Comparison of ENCODE assay signal across 20 cellular contexts in the genomic region with DNA sequence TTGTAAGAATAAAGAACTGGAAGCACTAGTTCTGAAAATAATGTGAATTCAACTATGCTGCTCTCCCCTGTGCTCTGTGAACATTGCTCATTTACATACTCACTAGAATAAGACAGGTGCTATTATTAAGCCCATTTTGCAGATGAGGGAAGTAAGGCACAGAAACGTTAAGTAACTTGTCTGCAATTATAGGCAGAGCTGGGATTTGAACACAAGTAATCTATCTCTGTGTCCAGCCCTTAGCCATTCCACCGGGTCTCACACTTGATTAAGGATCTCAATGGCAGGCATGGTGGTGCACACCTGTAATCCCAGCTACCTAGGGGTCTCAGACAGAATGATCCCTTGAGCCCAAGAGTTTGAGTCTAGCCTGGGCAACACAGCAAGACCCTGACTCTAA.
A peak's percentile ranks its signal among the peaks of the same experiment; 100 is the strongest.
DNase-seq lines count a peak whose midpoint lies in the region; ATAC-seq, FAIRE-seq and TF ChIP-seq lines count a peak whose summit lies in the region.
"Had no signal": no experiment of that assay in that cellular context is flagged by ENCODE, and none has a peak within 500 bp of the region (broad histone marks: within the 10 kb centered on the region; RNA-seq: fewer than 3 reads in every experiment).

No MANE protein-coding gene starts in this region.

- no peak overlapping the region for H3K18ac ChIP-seq in IMR-90 (ENCODE audit: low read depth, low read length)

- intact Hi-C loops in IMR-90 (cut with micrococcal nuclease) (loop anchor here (10.0 kb wide), 1 partner anchor 189 kb away; no protein-coding TSS in a partner anchor), K562 (cut with micrococcal nuclease) (loop anchor here (5.0 kb wide), 1 partner anchor 237 kb away; no protein-coding TSS in a partner anchor)

- no peak overlapping the region for H2BK5ac ChIP-seq in IMR-90 (ENCODE audit: low read depth, low read length, poor library complexity, severe bottlenecking)

- H3K36me3 ChIP-seq in IMR-90 (ENCODE audit: control insufficient read depth, insufficient read depth, low read length): no peaks in the 10 kb centered on the region
- H3K36me3 ChIP-seq in K562 (ENCODE audit: control insufficient read depth, insufficient read depth, low read length): no peaks in the 10 kb centered on the region
- no peaks in the 10 kb centered on the region for H3K36me3 ChIP-seq in neural progenitor cell

- dilution Hi-C loops in IMR-90 (cut with HindIII; ENCODE audit: low sequenced_read_pairs, unreplicated experiment): no loop called here

- H3K9me3 Mint-ChIP-seq in stimulated activated memory B cell treated with anti-CD40 and anti-IgM and Interleukin-4, amounts not matched to agents 10 μg/mL and 1 μg/mL and 100 μg/mL, for 72 hours: no peaks in the 10 kb centered on the region
- H3K9me3 Mint-ChIP-seq in activated naive CD8-positive, alpha-beta T cell treated with anti-CD3 and anti-CD28 coated beads, Interleukin-2, amount 50 U/mL, for 24 hours: peaks cover 6% of the 10 kb centered on the region
- H3K9me3 Mint-ChIP-seq in neural progenitor cell: peaks cover 10% of the 10 kb centered on the region

- CTCF ChIA-PET in A549 (lab: Yijun Ruan, JAX): interaction anchor here (1.1 to 1.6 kb wide), 2 partner anchors 35 to 44 kb away, joined by 3 read pairs; no protein-coding TSS in a partner anchor
- CTCF ChIA-PET in IMR-90 (lab: Yijun Ruan, JAX): interaction anchor here (0.5 kb wide), 1 partner anchor 737 kb away, joined by 4 read pairs; no protein-coding TSS in a partner anchor
- CTCF ChIA-PET in K562 (lab: Yijun Ruan, JAX; ENCODE audit: low intra/inter-chr PET ratio): no interaction called here

- H2BK120ac ChIP-seq in IMR-90 (ENCODE audit: low read depth, low read length): no peak overlapping the region

- H3K27me3 Mint-ChIP-seq in stimulated activated memory B cell treated with anti-CD40 and anti-IgM and Interleukin-4, amounts not matched to agents 10 μg/mL and 1 μg/mL and 100 μg/mL, for 72 hours: no peaks in the 10 kb centered on the region
- H3K27me3 Mint-ChIP-seq in activated naive CD8-positive, alpha-beta T cell treated with anti-CD3 and anti-CD28 coated beads, Interleukin-2, amount 50 U/mL, for 24 hours: no peaks in the 10 kb centered on the region
- H3K27me3 Mint-ChIP-seq in neural progenitor cell (ENCODE audit: insufficient read depth, low read depth): no peaks in the 10 kb centered on the region
- H3K27me3 Mint-ChIP-seq: CD4-positive, alpha-beta memory T cell had no signal

- no peak overlapping the region for H4K91ac ChIP-seq in IMR-90 (ENCODE audit: insufficient read depth, low read depth, low read length)

- H3K9me1 ChIP-seq in IMR-90 (ENCODE audit: insufficient read depth, low read length) (peaks cover 18% of the 10 kb centered on the region), K562 (ENCODE audit: control insufficient read depth, insufficient read depth, low read length) (peaks cover 3% of the 10 kb centered on the region)

- TF ChIP-seq EP300 in A549 (IDR thresholded peaks at IDR 0.05) (no peak), K562 (IDR thresholded peaks at IDR 0.05; ENCODE audit: low read length) (no peak)

- TF ChIP-seq CTCF in A549 (IDR thresholded peaks at IDR 0.05): no peak
- no peak for TF ChIP-seq CTCF in IMR-90 (conservative IDR thresholded peaks at IDR 0.05; ENCODE audit: low read depth, low read length)
- TF ChIP-seq CTCF in K562 (IDR thresholded peaks at IDR 0.05 in 2 of 3, conservative IDR thresholded peaks at IDR 0.05 in 1 of 3; ENCODE audit: insufficient read depth in 2 of 3, low read depth in 1 of 3, low read length in 3 of 3): no peak
- no peak for TF ChIP-seq CTCF in neural progenitor cell (IDR thresholded peaks at IDR 0.05)

- H2AFZ ChIP-seq in IMR-90 (replicated peaks; ENCODE audit: low read length, poor library complexity) (no peak overlapping the region), K562 (ENCODE audit: low read depth, low read length) (peak overlapping the region; percentile 75), neural progenitor cell (replicated peaks) (no peak overlapping the region)
- H2AFZ ChIP-seq: GM23248 had no signal

- H3K27ac ChIP-seq in A549 (peak overlapping the region; percentile 92 to 94), IMR-90 (ENCODE audit: insufficient read depth, low read length) (no peak overlapping the region), K562 (ENCODE audit: extremely low read depth, low read depth, low read length) (no peak overlapping the region; the same call in 2 of the 3 replicates), neural progenitor cell (no peak overlapping the region)
- H3K27ac ChIP-seq: GM23248 had no signal

- POLR2A ChIA-PET in A549 (lab: Yijun Ruan, JAX): no interaction called here
- POLR2A ChIA-PET in IMR-90 (lab: Charles Lee; ENCODE audit: unreplicated experiment): no interaction called here
- POLR2A ChIA-PET in K562 (lab: Yijun Ruan, JAX): no interaction called here

- BruUV-seq in IMR-90 (replicated peaks; lab: Mats Ljungman, UMichigan) (no TSS peak), K562 (replicated peaks; lab: Mats Ljungman, UMichigan) (no TSS peak)

- no peak overlapping the region for H3K56ac ChIP-seq in IMR-90 (ENCODE audit: extremely low read depth, insufficient read depth, low read length)

- 69% methylated on average over 2 of the region's 2 CpGs for WGBS in A549 (ENCODE audit: missing lambda C conversion rate)
- no CpG with 5 or more reads among the region's 2 CpGs for WGBS in IMR-90 (ENCODE audit: extremely low coverage in 2 of 2, insufficient read length in 1 of 2), 2 experiments
- WGBS in K562 (ENCODE audit: insufficient coverage, low coverage, missing lambda C conversion rate): 8% methylated on average over 2 of the region's 2 CpGs

- peaks cover 5% of the 10 kb centered on the region; the same call in 1 of the 2 replicates for H4K20me1 ChIP-seq in IMR-90 (ENCODE audit: insufficient read depth, low read length)
- no peaks in the 10 kb centered on the region for H4K20me1 ChIP-seq in K562 (replicated peaks; ENCODE audit: control insufficient read depth, insufficient read depth, low read length)
- no peaks in the 10 kb centered on the region for H4K20me1 ChIP-seq in neural progenitor cell (ENCODE audit: low read depth)

- H3K9me3 ChIP-seq in A549 (no peaks in the 10 kb centered on the region), IMR-90 (ENCODE audit: control insufficient read depth, insufficient read depth, low read length) (no peaks in the 10 kb centered on the region), K562 (replicated peaks; ENCODE audit: control insufficient read depth, insufficient read depth, low read depth, low read length) (no peaks in the 10 kb centered on the region; the same call in 1 of the 2 replicates), neural progenitor cell (ENCODE audit: low read depth) (no peaks in the 10 kb centered on the region)
- H3K9me3 ChIP-seq: Caco-2 had no signal

- no peaks in the 10 kb centered on the region for H3K27me3 ChIP-seq in IMR-90 (ENCODE audit: control insufficient read depth, insufficient read depth, low read length)
- H3K27me3 ChIP-seq in K562 (ENCODE audit: control insufficient read depth in 2 of 2, insufficient read depth in 2 of 2, low read length in 2 of 2): no peaks in the 10 kb centered on the region
- H3K27me3 ChIP-seq in neural progenitor cell: no peaks in the 10 kb centered on the region

- no peak overlapping the region for H4K5ac ChIP-seq in IMR-90 (ENCODE audit: low read depth, low read length)

- ATAC-seq in A549 (no peak), IMR-90 (ENCODE audit: low read depth) (no peak), K562 (no peak), HG03571 (IDR thresholded peaks at IDR 0.05; ENCODE audit: unreplicated experiment) (no peak)
- no peak for ATAC-seq in stimulated activated memory B cell treated with anti-CD40 and anti-IgM and Interleukin-4, amounts not matched to agents 10 μg/mL and 1 μg/mL and 100 μg/mL, for 72 hours
- no peak for ATAC-seq in activated naive CD8-positive, alpha-beta T cell treated with anti-CD3 and anti-CD28 coated beads, Interleukin-2, amount 50 U/mL, for 24 hours

- H3K4me3 Mint-ChIP-seq in stimulated activated memory B cell treated with anti-CD40 and anti-IgM and Interleukin-4, amounts not matched to agents 10 μg/mL and 1 μg/mL and 100 μg/mL, for 72 hours: no peak overlapping the region
- H3K4me3 Mint-ChIP-seq in activated naive CD8-positive, alpha-beta T cell treated with anti-CD3 and anti-CD28 coated beads, Interleukin-2, amount 50 U/mL, for 24 hours: no peak overlapping the region
- no peak overlapping the region for H3K4me3 Mint-ChIP-seq in neural progenitor cell
- H3K4me3 Mint-ChIP-seq: CD4-positive, alpha-beta memory T cell had no signal

- peaks cover 17% of the 10 kb centered on the region for H3K36me3 Mint-ChIP-seq in stimulated activated memory B cell treated with anti-CD40 and anti-IgM and Interleukin-4, amounts not matched to agents 10 μg/mL and 1 μg/mL and 100 μg/mL, for 72 hours
- no peaks in the 10 kb centered on the region for H3K36me3 Mint-ChIP-seq in activated naive CD8-positive, alpha-beta T cell treated with anti-CD3 and anti-CD28 coated beads, Interleukin-2, amount 50 U/mL, for 24 hours (ENCODE audit: low read depth)
- H3K36me3 Mint-ChIP-seq in neural progenitor cell: no peaks in the 10 kb centered on the region

- no peak overlapping the region for H4K8ac ChIP-seq in IMR-90 (ENCODE audit: low read depth in 2 of 2, low read length in 2 of 2)

- no peak overlapping the region; the same call in 1 of the 2 replicates for H2AK5ac ChIP-seq in IMR-90 (ENCODE audit: low read depth, low read length)

- no peak overlapping the region; the same call in 1 of the 2 replicates for H3K14ac ChIP-seq in IMR-90 (replicated peaks; ENCODE audit: low read depth, low read length)

- H3K23ac ChIP-seq in IMR-90 (ENCODE audit: low read depth, low read length): no peak overlapping the region

- H3K4me2 ChIP-seq in A549: 0 out of 3 replicates have a peak overlapping the region, but pooled peaks have one; percentile 0
- no peak overlapping the region for H3K4me2 ChIP-seq in IMR-90 (ENCODE audit: low read depth, low read length)
- H3K4me2 ChIP-seq in K562 (ENCODE audit: insufficient read depth, low read length): no peak overlapping the region
- H3K4me2 ChIP-seq in neural progenitor cell: no peak overlapping the region

- H3F3A ChIP-seq in neural progenitor cell (ENCODE audit: low read depth): no peaks in the 10 kb centered on the region

- in situ Hi-C loops in IMR-90 (cut with MboI; ENCODE audit: low sequenced_read_pairs): no loop called here
- in situ Hi-C loops in K562 (cut with MboI): no loop called here

- H3K9ac ChIP-seq in IMR-90 (ENCODE audit: low read depth, low read length) (no peak overlapping the region), K562 (ENCODE audit: insufficient read depth in 1 of 2, low read depth in 2 of 2, low read length in 2 of 2) (no peak overlapping the region), neural progenitor cell (no peak overlapping the region)
- H3K9ac ChIP-seq: GM23248 had no signal

- no peak for TF ChIP-seq POLR2A in A549 (IDR thresholded peaks at IDR 0.05; ENCODE audit: low read length)
- TF ChIP-seq POLR2A in IMR-90 (IDR thresholded peaks at IDR 0.05; ENCODE audit: low read depth, low read length): no peak
- TF ChIP-seq POLR2A in K562 (conservative IDR thresholded peaks at IDR 0.05): no peak

- H2BK20ac ChIP-seq in IMR-90 (ENCODE audit: low read depth, low read length): peak overlapping the region; percentile 60; the same call in 1 of the 2 replicates

- peaks cover 23% of the 10 kb centered on the region for H3K4me1 Mint-ChIP-seq in stimulated activated memory B cell treated with anti-CD40 and anti-IgM and Interleukin-4, amounts not matched to agents 10 μg/mL and 1 μg/mL and 100 μg/mL, for 72 hours
- H3K4me1 Mint-ChIP-seq in activated naive CD8-positive, alpha-beta T cell treated with anti-CD3 and anti-CD28 coated beads, Interleukin-2, amount 50 U/mL, for 24 hours: peaks cover 8% of the 10 kb centered on the region
- H3K4me1 Mint-ChIP-seq in neural progenitor cell: peaks cover 2% of the 10 kb centered on the region
- H3K4me1 Mint-ChIP-seq: CD4-positive, alpha-beta memory T cell had no signal

- no peak overlapping the region for H3K4me3 ChIP-seq in A549
- no peak overlapping the region for H3K4me3 ChIP-seq in IMR-90 (ENCODE audit: insufficient read depth, low read depth, low read length)
- no peak overlapping the region for H3K4me3 ChIP-seq in K562
- H3K4me3 ChIP-seq in neural progenitor cell: no peak overlapping the region
- H3K4me3 ChIP-seq: GM23248 had no signal

- DNase-seq in A549 (ENCODE audit: low read depth in 1 of 2, low spot score in 1 of 2) (no peak), IMR-90 (no peak), K562 (ENCODE audit: extremely low read depth in 1 of 4, low spot score in 3 of 4) (no peak), neural progenitor cell (ENCODE audit: low spot score) (no peak)
- no peak for DNase-seq in activated naive CD8-positive, alpha-beta T cell treated with anti-CD3 and anti-CD28 coated beads, Interleukin-2, amount 50 U/mL, for 24 hours
- DNase-seq: 8988T; C1 segment of cervical spinal cord; Caco-2; CD4-positive, alpha-beta memory T cell; DMS153; DND-41; GM23248; H7; HCEC 1CT had no signal

- 0 out of 3 replicates have a peak overlapping the region, but pooled peaks have one; percentile 14 for H2BK15ac ChIP-seq in IMR-90 (ENCODE audit: low read depth, low read length)

- TF ChIP-seq RAD21 in A549 (conservative IDR thresholded peaks at IDR 0.05 in 1 of 2, IDR thresholded peaks at IDR 0.05 in 1 of 2): no peak
- no peak for TF ChIP-seq RAD21 in IMR-90 (IDR thresholded peaks at IDR 0.05; ENCODE audit: low read length)
- no peak for TF ChIP-seq RAD21 in K562 (CRISPR knock-in tag; conservative IDR thresholded peaks at IDR 0.05 in 1 of 2, IDR thresholded peaks at IDR 0.05 in 1 of 2)

- no peak for FAIRE-seq in A549 (lab: Jason Lieb, UNC)
- FAIRE-seq in K562 (lab: Jason Lieb, UNC): no peak
- FAIRE-seq: G401.6, GM12892, GM19239, H1 had no signal

- H3K4me1 ChIP-seq in A549: peaks cover 35% of the 10 kb centered on the region
- peaks cover 22% of the 10 kb centered on the region for H3K4me1 ChIP-seq in IMR-90 (ENCODE audit: control insufficient read depth, insufficient read depth, low read length)
- peaks cover 28 to 55% of the 10 kb centered on the region in 2 experiments; a peak in 4 of 5 replicates for H3K4me1 ChIP-seq in K562 (replicated peaks in 1 of 2; ENCODE audit: control insufficient read depth in 2 of 2, insufficient read depth in 2 of 2, low read length in 2 of 2)
- no peaks in the 10 kb centered on the region for H3K4me1 ChIP-seq in neural progenitor cell

- peak overlapping the region; percentile 40; the same call in 1 of the 2 replicates for H3K4ac ChIP-seq in IMR-90 (ENCODE audit: low read depth, low read length)

- H3K27ac Mint-ChIP-seq in stimulated activated memory B cell treated with anti-CD40 and anti-IgM and Interleukin-4, amounts not matched to agents 10 μg/mL and 1 μg/mL and 100 μg/mL, for 72 hours: peak overlapping the region; percentile 3
- no peak overlapping the region for H3K27ac Mint-ChIP-seq in activated naive CD8-positive, alpha-beta T cell treated with anti-CD3 and anti-CD28 coated beads, Interleukin-2, amount 50 U/mL, for 24 hours
- no peak overlapping the region for H3K27ac Mint-ChIP-seq in neural progenitor cell

- H3K79me1 ChIP-seq in IMR-90 (ENCODE audit: low read depth in 1 of 2, low read length in 2 of 2): no peaks in the 10 kb centered on the region; a peak in 1 of 4 replicates

- H3K79me2 ChIP-seq in K562 (ENCODE audit: control insufficient read depth, insufficient read depth, low read length) (no peaks in the 10 kb centered on the region), neural progenitor cell (ENCODE audit: low read depth) (no peaks in the 10 kb centered on the region)

- no peak overlapping the region for H2AK9ac ChIP-seq in IMR-90 (replicated peaks; ENCODE audit: low read depth, low read length, poor library complexity)

Comparison
In these comparisons a context has a peak if more than half of its experiments do, and no peak if none do; other contexts are left out.
1. H3K27ac ChIP-seq: peak in A549 (2 of 2); none in IMR-90 (single experiment), K562 (single experiment) and neural progenitor cell (single experiment).
2. Of the 35 proteins assayed by ChIP-seq in both K562 and A549: peak only in K562: ESRRA, HDAC2 and KDM1A; only in A549: none; in both: none; in neither: 32.